Comparison of ENCODE assay signal across 22 cellular contexts in genomic region chr9:94081435-94081834, GRCh38. TPM values are rescaled to one million over a fixed set of nuclear protein-coding genes. Genes with fewer than 3 reads are reported as not detected.
A peak's percentile ranks its signal among the peaks of the same experiment; 100 is the strongest.
DNase-seq lines count a peak whose midpoint lies in the region; ATAC-seq and TF ChIP-seq lines count a peak whose summit lies in the region.
"Had no signal": no experiment of that assay in that cellular context is flagged by ENCODE, and none has a peak within 500 bp of the region (broad histone marks: within the 10 kb centered on the region; RNA-seq: fewer than 3 reads in every experiment).

No MANE protein-coding gene starts in this region.

- H3K9me3 ChIP-seq in mammary epithelial cell (replicated peaks; ENCODE audit: insufficient read depth, low read length) = no peaks in the 10 kb centered on the region
- H3K9me3 ChIP-seq: Peyer's patch had no signal

- H3K27ac Mint-ChIP-seq in activated CD4-positive, alpha-beta T cell treated with anti-CD3 and anti-CD28 coated beads for 36 hours = no peak overlapping the region
- no peak overlapping the region for H3K27ac Mint-ChIP-seq in activated CD4-positive, alpha-beta T cell treated with anti-CD3 and anti-CD28 coated beads, Interleukin-2, amount 10 ng/mL, durations not matched to agents 24 days and 14 days
- H3K27ac Mint-ChIP-seq in activated T-helper 17 cell treated with anti-CD3 and anti-CD28 coated beads, Interleukin-2, amount 50 U/mL, for 72 hours = no peak overlapping the region
- no peak overlapping the region for H3K27ac Mint-ChIP-seq in stimulated activated naive CD8-positive, alpha-beta T cell treated with anti-CD3 and anti-CD28 coated beads, Interleukin-15, amount 100 ng/mL, for 72 hours
- no peak overlapping the region for H3K27ac Mint-ChIP-seq in T-helper 2 cell treated with Interferon-gamma antibody and Interleukin-4, amounts not matched to agents 5 μg/mL and 100 μg/mL, for 36 hours
- H3K27ac Mint-ChIP-seq: CD14-positive monocyte had no signal

- peaks cover 5% of the 10 kb centered on the region for H3K4me1 ChIP-seq in mammary epithelial cell (ENCODE audit: insufficient read depth, low read length)
- H3K4me1 ChIP-seq: Peyer's patch had no signal

- no peak for DNase-seq in activated CD4-positive, alpha-beta T cell treated with anti-CD3 and anti-CD28 coated beads for 36 hours
- DNase-seq in activated CD4-positive, alpha-beta T cell treated with anti-CD3 and anti-CD28 coated beads, Interleukin-2, amount 10 ng/mL, durations not matched to agents 24 days and 14 days = no peak
- DNase-seq in GM10266 (ENCODE audit: extremely low spot score) (peak; percentile 28), HUDEP-2 (lab: John Stamatoyannopoulos, UW; ENCODE audit: unreplicated experiment in 76 of 76) (no peak), mammary epithelial cell (no peak)
- DNase-seq in stimulated activated naive CD8-positive, alpha-beta T cell treated with anti-CD3 and anti-CD28 coated beads, Interleukin-15, amount 100 ng/mL, for 72 hours = no peak
- no peak for DNase-seq in T-helper 2 cell treated with Interferon-gamma antibody and Interleukin-4, amounts not matched to agents 5 μg/mL and 100 μg/mL, for 36 hours (ENCODE audit: low spot score)
- DNase-seq: 8988T; DMS79 treated with DMSO at 0.1 percent for 48 hours; GOT3; KG1; MV-4-11; NCI-H1417; NCI-H187; NCI-H2107; NCI-H510A; NCI-H748 treated with DMSO at 0.1 percent for 48 hours; NK-92 treated with Interleukin-12 subunit alpha and Interleukin-12 subunit beta, amount 100 ng/mL, for 24 hours; Peyer's patch had no signal

- no peak overlapping the region for H3K4me3 ChIP-seq in mammary epithelial cell (replicated peaks in 1 of 3; ENCODE audit: insufficient read depth in 1 of 3, low read depth in 2 of 3, low read length in 3 of 3)
- H3K4me3 ChIP-seq: Peyer's patch had no signal

- dilution Hi-C loops in mammary epithelial cell (cut with HindIII; ENCODE audit: low sequenced_read_pairs) = no loop called here

- peaks cover 4% of the 10 kb centered on the region for H3K36me3 Mint-ChIP-seq in activated CD4-positive, alpha-beta T cell treated with anti-CD3 and anti-CD28 coated beads for 36 hours (ENCODE audit: low read depth)
- no peaks in the 10 kb centered on the region for H3K36me3 Mint-ChIP-seq in activated CD4-positive, alpha-beta T cell treated with anti-CD3 and anti-CD28 coated beads, Interleukin-2, amount 10 ng/mL, durations not matched to agents 24 days and 14 days (ENCODE audit: low read depth)
- H3K36me3 Mint-ChIP-seq in activated T-helper 17 cell treated with anti-CD3 and anti-CD28 coated beads, Interleukin-2, amount 50 U/mL, for 72 hours (ENCODE audit: low read depth) = peaks cover 6% of the 10 kb centered on the region
- H3K36me3 Mint-ChIP-seq in T-helper 2 cell treated with Interferon-gamma antibody and Interleukin-4, amounts not matched to agents 5 μg/mL and 100 μg/mL, for 36 hours (ENCODE audit: low read depth) = peaks cover 3% of the 10 kb centered on the region

- H2AFZ ChIP-seq in mammary epithelial cell (ENCODE audit: low read depth, low read length) = no peak overlapping the region

- H3K36me3 ChIP-seq in mammary epithelial cell (ENCODE audit: insufficient read depth, low read length) = no peaks in the 10 kb centered on the region
- H3K36me3 ChIP-seq: Peyer's patch had no signal

- H3K4me3 Mint-ChIP-seq in activated CD4-positive, alpha-beta T cell treated with anti-CD3 and anti-CD28 coated beads for 36 hours = no peak overlapping the region
- no peak overlapping the region for H3K4me3 Mint-ChIP-seq in activated CD4-positive, alpha-beta T cell treated with anti-CD3 and anti-CD28 coated beads, Interleukin-2, amount 10 ng/mL, durations not matched to agents 24 days and 14 days
- no peak overlapping the region for H3K4me3 Mint-ChIP-seq in activated T-helper 17 cell treated with anti-CD3 and anti-CD28 coated beads, Interleukin-2, amount 50 U/mL, for 72 hours
- H3K4me3 Mint-ChIP-seq in stimulated activated naive CD8-positive, alpha-beta T cell treated with anti-CD3 and anti-CD28 coated beads, Interleukin-15, amount 100 ng/mL, for 72 hours = no peak overlapping the region
- no peak overlapping the region for H3K4me3 Mint-ChIP-seq in T-helper 2 cell treated with Interferon-gamma antibody and Interleukin-4, amounts not matched to agents 5 μg/mL and 100 μg/mL, for 36 hours
- H3K4me3 Mint-ChIP-seq: CD14-positive monocyte had no signal

- in situ Hi-C loops in mammary epithelial cell (cut with MboI; ENCODE audit: low sequenced_read_pairs in 2 of 2) = no loop called here

- no peaks in the 10 kb centered on the region for H3K9me3 Mint-ChIP-seq in activated CD4-positive, alpha-beta T cell treated with anti-CD3 and anti-CD28 coated beads for 36 hours (ENCODE audit: low read depth)
- H3K9me3 Mint-ChIP-seq in activated CD4-positive, alpha-beta T cell treated with anti-CD3 and anti-CD28 coated beads, Interleukin-2, amount 10 ng/mL, durations not matched to agents 24 days and 14 days = no peaks in the 10 kb centered on the region
- H3K9me3 Mint-ChIP-seq in activated T-helper 17 cell treated with anti-CD3 and anti-CD28 coated beads, Interleukin-2, amount 50 U/mL, for 72 hours = no peaks in the 10 kb centered on the region
- no peaks in the 10 kb centered on the region for H3K9me3 Mint-ChIP-seq in stimulated activated naive CD8-positive, alpha-beta T cell treated with anti-CD3 and anti-CD28 coated beads, Interleukin-15, amount 100 ng/mL, for 72 hours
- H3K9me3 Mint-ChIP-seq in T-helper 2 cell treated with Interferon-gamma antibody and Interleukin-4, amounts not matched to agents 5 μg/mL and 100 μg/mL, for 36 hours = no peaks in the 10 kb centered on the region

- no peaks in the 10 kb centered on the region for H3K79me2 ChIP-seq in mammary epithelial cell (ENCODE audit: insufficient read depth, low read length)

- TF ChIP-seq CTCF in GM10266 (IDR thresholded peaks at IDR 0.05; ENCODE audit: control insufficient read depth, insufficient read depth, low read depth, missing control alignments) (no peak), mammary epithelial cell (conservative IDR thresholded peaks at IDR 0.05 in 1 of 2, IDR thresholded peaks at IDR 0.05 in 1 of 2; ENCODE audit: extremely low read depth in 1 of 2, insufficient read depth in 1 of 2, low read depth in 1 of 2, low read length in 2 of 2) (no peak)

- no peaks in the 10 kb centered on the region for H3K27me3 ChIP-seq in mammary epithelial cell (ENCODE audit: insufficient read depth, low read length)
- H3K27me3 ChIP-seq: Peyer's patch had no signal

- H3K27me3 Mint-ChIP-seq in activated CD4-positive, alpha-beta T cell treated with anti-CD3 and anti-CD28 coated beads for 36 hours = no peaks in the 10 kb centered on the region
- no peaks in the 10 kb centered on the region for H3K27me3 Mint-ChIP-seq in activated CD4-positive, alpha-beta T cell treated with anti-CD3 and anti-CD28 coated beads, Interleukin-2, amount 10 ng/mL, durations not matched to agents 24 days and 14 days
- no peaks in the 10 kb centered on the region for H3K27me3 Mint-ChIP-seq in activated T-helper 17 cell treated with anti-CD3 and anti-CD28 coated beads, Interleukin-2, amount 50 U/mL, for 72 hours
- H3K27me3 Mint-ChIP-seq in stimulated activated naive CD8-positive, alpha-beta T cell treated with anti-CD3 and anti-CD28 coated beads, Interleukin-15, amount 100 ng/mL, for 72 hours = no peaks in the 10 kb centered on the region
- H3K27me3 Mint-ChIP-seq in T-helper 2 cell treated with Interferon-gamma antibody and Interleukin-4, amounts not matched to agents 5 μg/mL and 100 μg/mL, for 36 hours (ENCODE audit: low read depth) = no peaks in the 10 kb centered on the region

- intact Hi-C loops in activated CD4-positive, alpha-beta T cell treated with anti-CD3 and anti-CD28 coated beads for 36 hours (cut with DNase I, micrococcal nuclease) = no loop called here
- intact Hi-C loops in activated CD4-positive, alpha-beta T cell treated with anti-CD3 and anti-CD28 coated beads, Interleukin-2, amount 10 ng/mL, durations not matched to agents 24 days and 14 days (cut with micrococcal nuclease) = no loop called here
- intact Hi-C loops in mammary epithelial cell (cut with micrococcal nuclease) = no loop called here

- ATAC-seq in activated CD4-positive, alpha-beta T cell treated with anti-CD3 and anti-CD28 coated beads for 36 hours = peak; percentile 51
- peak; percentile 76 for ATAC-seq in activated T-helper 17 cell treated with anti-CD3 and anti-CD28 coated beads, Interleukin-2, amount 50 U/mL, for 72 hours (replicated peaks)
- ATAC-seq in stimulated activated naive CD8-positive, alpha-beta T cell treated with anti-CD3 and anti-CD28 coated beads, Interleukin-15, amount 100 ng/mL, for 72 hours = peak; percentile 56
- ATAC-seq: HCT116 had no signal

- H3K27ac ChIP-seq in mammary epithelial cell (ENCODE audit: insufficient read depth, low read depth, low read length) = no peak overlapping the region
- H3K27ac ChIP-seq: Peyer's patch had no signal

- BruUV-seq in mammary epithelial cell (replicated peaks; lab: Mats Ljungman, UMichigan) = no TSS peak

- peaks cover 2% of the 10 kb centered on the region for H3K4me1 Mint-ChIP-seq in activated CD4-positive, alpha-beta T cell treated with anti-CD3 and anti-CD28 coated beads for 36 hours
- H3K4me1 Mint-ChIP-seq in activated CD4-positive, alpha-beta T cell treated with anti-CD3 and anti-CD28 coated beads, Interleukin-2, amount 10 ng/mL, durations not matched to agents 24 days and 14 days = no peaks in the 10 kb centered on the region
- peaks cover 7% of the 10 kb centered on the region for H3K4me1 Mint-ChIP-seq in activated T-helper 17 cell treated with anti-CD3 and anti-CD28 coated beads, Interleukin-2, amount 50 U/mL, for 72 hours
- peaks cover 19% of the 10 kb centered on the region for H3K4me1 Mint-ChIP-seq in stimulated activated naive CD8-positive, alpha-beta T cell treated with anti-CD3 and anti-CD28 coated beads, Interleukin-15, amount 100 ng/mL, for 72 hours
- H3K4me1 Mint-ChIP-seq in T-helper 2 cell treated with Interferon-gamma antibody and Interleukin-4, amounts not matched to agents 5 μg/mL and 100 μg/mL, for 36 hours (ENCODE audit: low read depth) = peaks cover 20% of the 10 kb centered on the region
- H3K4me1 Mint-ChIP-seq: CD14-positive monocyte had no signal

- H3K9ac ChIP-seq in mammary epithelial cell (ENCODE audit: insufficient read depth, low read length) = no peak overlapping the region

- POLR2A ChIA-PET in activated CD4-positive, alpha-beta T cell treated with anti-CD3 and anti-CD28 coated beads for 36 hours (lab: Charles Lee) = no interaction called here

- CTCF ChIA-PET in activated CD4-positive, alpha-beta T cell treated with anti-CD3 and anti-CD28 coated beads for 36 hours (lab: Charles Lee) = interaction anchor here (0.7 to 3.2 kb wide), 5 partner anchors 15 to 210 kb away, joined by 3 to 10 read pairs (median 3); no protein-coding TSS in a partner anchor
- CTCF ChIA-PET in mammary epithelial cell (lab: Charles Lee; ENCODE audit: low non-redundant PET) = no interaction called here

- H4K20me1 ChIP-seq in mammary epithelial cell (ENCODE audit: insufficient read depth, low read length) = no peaks in the 10 kb centered on the region

- H3K4me2 ChIP-seq in mammary epithelial cell (ENCODE audit: insufficient read depth, low read depth, low read length) = no peak overlapping the region

- WGBS in mammary epithelial cell (ENCODE audit: low coverage, missing lambda C conversion rate) = 98% methylated on average over 4 of the region's 4 CpGs

RNA-seq across cellular contexts. Expression of gene PTPDC1, which starts 2.8 kb away (rescaled TPM):
- total RNA-seq in activated CD4-positive, alpha-beta T cell treated with anti-CD3 and anti-CD28 coated beads for 36 hours = 1 to 10 TPM; 5.4 to 5.6 TPM
- 5.6 and 6.7 TPM in 2 replicates for total RNA-seq in activated CD4-positive, alpha-beta T cell treated with anti-CD3 and anti-CD28 coated beads, Interleukin-2, amount 10 ng/mL, durations not matched to agents 24 days and 14 days
- 1 to 10 TPM; 5.8 to 6.2 TPM for total RNA-seq in activated T-helper 17 cell treated with anti-CD3 and anti-CD28 coated beads, Interleukin-2, amount 50 U/mL, for 72 hours
- 10 to 100 TPM in 1 of 2 donors, 1 to 10 TPM in 1; 7.5 to 12.8 TPM for total RNA-seq in mammary epithelial cell
- polyA plus RNA-seq in mammary epithelial cell = 4.1 TPM
- polyA minus RNA-seq in mammary epithelial cell = 9.8 TPM
